Comparison of ENCODE assay signal across 14 cellular contexts in genomic region chr12:13536219-13536910, GRCh38.
DNase-seq lines count a peak whose midpoint lies in the region; ATAC-seq, FAIRE-seq and TF ChIP-seq lines count a peak whose summit lies in the region.
"Had no signal": no experiment of that assay in that cellular context is flagged by ENCODE, and none has a peak within 500 bp of the region (broad histone marks: within the 10 kb centered on the region; RNA-seq: fewer than 3 reads in every experiment).

No MANE protein-coding gene starts in this region.

- H3K4me3 Mint-ChIP-seq in HFFc6: no peak overlapping the region
- no peak overlapping the region for H3K4me3 Mint-ChIP-seq in neural progenitor cell

- H3K27ac ChIP-seq in HepG2 (ENCODE audit: extremely low read length, insufficient read depth, low read length) (no peak overlapping the region), neural progenitor cell (no peak overlapping the region)
- H3K27ac ChIP-seq: cardiac muscle cell had no signal

- TF ChIP-seq POLR2A in HepG2 (IDR thresholded peaks at IDR 0.05; ENCODE audit: insufficient read depth in 1 of 2, low read depth in 2 of 2, low read length in 2 of 2): no peak
- no peak for TF ChIP-seq POLR2A in H54 (IDR thresholded peaks at IDR 0.05; ENCODE audit: low read depth, low read length)

- TF ChIP-seq EP300 in HepG2 (IDR thresholded peaks at IDR 0.05; ENCODE audit: low read depth in 2 of 2, low read length in 2 of 2) (no peak), HepG2 (CRISPR knock-in tag; IDR thresholded peaks at IDR 0.05; ENCODE audit: borderline replicate concordance) (no peak)

- no peaks in the 10 kb centered on the region for H3F3A ChIP-seq in neural progenitor cell (ENCODE audit: low read depth)

- WGBS in HepG2 (ENCODE audit: low lambda C conversion rate): 9% methylated on average over 7 of the region's 7 CpGs

- FAIRE-seq in HepG2 (lab: Jason Lieb, UNC): no peak
- no peak for FAIRE-seq in H54 (lab: Jason Lieb, UNC)

- H2AFZ ChIP-seq in HepG2 (ENCODE audit: low read length): no peak overlapping the region
- no peak overlapping the region for H2AFZ ChIP-seq in neural progenitor cell (replicated peaks)

- in situ Hi-C loops in HepG2 (cut with HindIII; ENCODE audit: extremely low pct_ligation_motif_present, low pct_unique_long_range_greater_than_20kb): loop anchor here (10.0 kb wide), 1 partner anchor 262 kb away; no protein-coding TSS in a partner anchor

- no peaks in the 10 kb centered on the region for H3K9me3 ChIP-seq in HepG2 (ENCODE audit: low read length)
- H3K9me3 ChIP-seq in neural progenitor cell (ENCODE audit: low read depth): no peaks in the 10 kb centered on the region

- peak; percentile 3 for DNase-seq in stimulated activated CD4-positive, alpha-beta T cell treated with anti-CD3 and anti-CD28 coated beads, Interleukin-1b, Interleukin-23, amount 100 ng/mL, for 48 hours
- no peak for DNase-seq in stimulated activated CD4-positive, alpha-beta T cell treated with anti-CD3 and anti-CD28 coated beads, Interleukin-4, amount 100 ng/mL, for 24 hours
- DNase-seq in HFFc6: no peak
- DNase-seq in HepG2 (ENCODE audit: low spot score): no peak
- DNase-seq in neural progenitor cell (ENCODE audit: low spot score): no peak
- DNase-seq in H54 (ENCODE audit: insufficient read length, low spot score): no peak
- DNase-seq: activated CD8-positive, alpha-beta memory T cell treated with anti-CD3 and anti-CD28 coated beads for 24 hours; AML-193; head of caudate nucleus; NCI-H1105; SHP77 had no signal

- H3K27ac Mint-ChIP-seq in HFFc6 (no peak overlapping the region), neural progenitor cell (no peak overlapping the region)

- H3K36me3 Mint-ChIP-seq in HFFc6 (ENCODE audit: low read depth): no peaks in the 10 kb centered on the region
- H3K36me3 Mint-ChIP-seq in neural progenitor cell: no peaks in the 10 kb centered on the region

- no peak for TF ChIP-seq CTCF in HFFc6 (IDR thresholded peaks at IDR 0.05)
- no peak for TF ChIP-seq CTCF in HepG2 (CRISPR knock-in tag; IDR thresholded peaks at IDR 0.05)
- TF ChIP-seq CTCF in neural progenitor cell (IDR thresholded peaks at IDR 0.05): no peak

- BruUV-seq in HepG2 (replicated peaks; lab: Mats Ljungman, UMichigan): no TSS peak

- H3K36me3 ChIP-seq in HepG2 (replicated peaks in 1 of 2; ENCODE audit: control insufficient read depth in 1 of 2, insufficient read depth in 2 of 2, low read length in 2 of 2) (no peaks in the 10 kb centered on the region), neural progenitor cell (no peaks in the 10 kb centered on the region)
- H3K36me3 ChIP-seq: cardiac muscle cell had no signal

- POLR2A ChIA-PET in HepG2 (lab: Yijun Ruan, JAX): no interaction called here

- H4K20me1 ChIP-seq in HepG2 (ENCODE audit: insufficient read depth, low read length): no peaks in the 10 kb centered on the region
- H4K20me1 ChIP-seq in neural progenitor cell (ENCODE audit: low read depth): no peaks in the 10 kb centered on the region

- no peak overlapping the region for H3K4me3 ChIP-seq in HepG2 (replicated peaks in 1 of 3; ENCODE audit: insufficient read depth in 1 of 3, low read depth in 2 of 3, low read length in 3 of 3)
- H3K4me3 ChIP-seq in neural progenitor cell: no peak overlapping the region
- H3K4me3 ChIP-seq: cardiac muscle cell had no signal

- intact Hi-C loops in HepG2 (cut with micrococcal nuclease; ENCODE audit: unreplicated experiment): loop anchor here (10.0 kb wide), 1 partner anchor 128 kb away; no protein-coding TSS in a partner anchor

- H3K27me3 Mint-ChIP-seq in HFFc6 (ENCODE audit: insufficient read depth) (peaks cover 2% of the 10 kb centered on the region), neural progenitor cell (ENCODE audit: insufficient read depth, low read depth) (peaks cover 14% of the 10 kb centered on the region)

- no peak for TF ChIP-seq RAD21 in HepG2 (CRISPR knock-in tag; IDR thresholded peaks at IDR 0.05)

- CTCF ChIA-PET in HepG2 (lab: Yijun Ruan, JAX; ENCODE audit: low intra/inter-chr PET ratio, low total read pairs): no interaction called here

- H3K9me3 Mint-ChIP-seq in HFFc6: peaks cover 4% of the 10 kb centered on the region; the same call in 1 of the 2 replicates
- H3K9me3 Mint-ChIP-seq in neural progenitor cell: no peaks in the 10 kb centered on the region

- no peak overlapping the region for H3K9ac ChIP-seq in HepG2 (ENCODE audit: insufficient read depth, low read depth, low read length)
- no peak overlapping the region for H3K9ac ChIP-seq in neural progenitor cell

- ATAC-seq in HG02610 (IDR thresholded peaks at IDR 0.05; ENCODE audit: unreplicated experiment) (peak; percentile 97), HG03469 (IDR thresholded peaks at IDR 0.05; ENCODE audit: unreplicated experiment) (peak; percentile 96), HepG2 (no peak)

- no peaks in the 10 kb centered on the region for H3K4me1 Mint-ChIP-seq in HFFc6 (ENCODE audit: low read depth)
- H3K4me1 Mint-ChIP-seq in neural progenitor cell: peaks cover 12% of the 10 kb centered on the region

- H3K4me1 ChIP-seq in HepG2 (ENCODE audit: insufficient read depth, low read length): no peaks in the 10 kb centered on the region
- H3K4me1 ChIP-seq in neural progenitor cell: peaks cover 15% of the 10 kb centered on the region

- H3K27me3 ChIP-seq in HepG2 (ENCODE audit: control insufficient read depth in 1 of 2, insufficient read depth in 2 of 2, low read length in 2 of 2) (no peaks in the 10 kb centered on the region), neural progenitor cell (no peaks in the 10 kb centered on the region)
- H3K27me3 ChIP-seq: cardiac muscle cell had no signal

- H3K4me2 ChIP-seq in HepG2 (ENCODE audit: low read depth, low read length) (no peak overlapping the region), neural progenitor cell (no peak overlapping the region)

- no peaks in the 10 kb centered on the region for H3K79me2 ChIP-seq in HepG2 (ENCODE audit: insufficient read depth, low read length)
- H3K79me2 ChIP-seq in neural progenitor cell (ENCODE audit: low read depth): no peaks in the 10 kb centered on the region

TF ChIP-seq in HepG2, 621 proteins besides CTCF, POLR2A, EP300 and RAD21 (continues in another document):
- TF ChIP-seq ZNF691 (CRISPR knock-in tag; IDR thresholded peaks at IDR 0.05; ENCODE audit: borderline replicate concordance, low read depth) (no peak), JUND (CRISPR knock-in tag; IDR thresholded peaks at IDR 0.05) (no peak), THAP11 (CRISPR knock-in tag; IDR thresholded peaks at IDR 0.05) (no peak), ATAD3A (CRISPR knock-in tag; IDR thresholded peaks at IDR 0.05) (no peak), NCOA5 (CRISPR knock-in tag; IDR thresholded peaks at IDR 0.05) (no peak), ZNF451 (CRISPR knock-in tag; IDR thresholded peaks at IDR 0.05) (no peak), NPAS2 (CRISPR knock-in tag; IDR thresholded peaks at IDR 0.05; ENCODE audit: borderline replicate concordance) (no peak), ZNF562 (CRISPR knock-in tag; IDR thresholded peaks at IDR 0.05; ENCODE audit: borderline replicate concordance) (no peak)
- TF ChIP-seq, protein P1, sequence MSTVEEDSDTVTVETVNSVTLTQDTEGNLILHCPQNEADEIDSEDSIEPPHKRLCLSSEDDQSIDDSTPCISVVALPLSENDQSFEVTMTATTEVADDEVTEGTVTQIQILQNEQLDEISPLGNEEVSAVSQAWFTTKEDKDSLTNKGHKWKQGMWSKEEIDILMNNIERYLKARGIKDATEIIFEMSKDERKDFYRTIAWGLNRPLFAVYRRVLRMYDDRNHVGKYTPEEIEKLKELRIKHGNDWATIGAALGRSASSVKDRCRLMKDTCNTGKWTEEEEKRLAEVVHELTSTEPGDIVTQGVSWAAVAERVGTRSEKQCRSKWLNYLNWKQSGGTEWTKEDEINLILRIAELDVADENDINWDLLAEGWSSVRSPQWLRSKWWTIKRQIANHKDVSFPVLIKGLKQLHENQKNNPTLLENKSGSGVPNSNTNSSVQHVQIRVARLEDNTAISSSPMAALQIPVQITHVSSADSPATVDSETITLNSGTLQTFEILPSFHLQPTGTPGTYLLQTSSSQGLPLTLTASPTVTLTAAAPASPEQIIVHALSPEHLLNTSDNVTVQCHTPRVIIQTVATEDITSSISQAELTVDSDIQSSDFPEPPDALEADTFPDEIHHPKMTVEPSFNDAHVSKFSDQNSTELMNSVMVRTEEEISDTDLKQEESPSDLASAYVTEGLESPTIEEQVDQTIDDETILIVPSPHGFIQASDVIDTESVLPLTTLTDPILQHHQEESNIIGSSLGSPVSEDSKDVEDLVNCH (CRISPR knock-in tag; IDR thresholded peaks at IDR 0.05): no peak
- TF ChIP-seq, protein P2, sequence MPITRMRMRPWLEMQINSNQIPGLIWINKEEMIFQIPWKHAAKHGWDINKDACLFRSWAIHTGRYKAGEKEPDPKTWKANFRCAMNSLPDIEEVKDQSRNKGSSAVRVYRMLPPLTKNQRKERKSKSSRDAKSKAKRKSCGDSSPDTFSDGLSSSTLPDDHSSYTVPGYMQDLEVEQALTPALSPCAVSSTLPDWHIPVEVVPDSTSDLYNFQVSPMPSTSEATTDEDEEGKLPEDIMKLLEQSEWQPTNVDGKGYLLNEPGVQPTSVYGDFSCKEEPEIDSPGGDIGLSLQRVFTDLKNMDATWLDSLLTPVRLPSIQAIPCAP (CRISPR knock-in tag; IDR thresholded peaks at IDR 0.05; ENCODE audit: low read depth): no peak
- TF ChIP-seq, protein P3, sequence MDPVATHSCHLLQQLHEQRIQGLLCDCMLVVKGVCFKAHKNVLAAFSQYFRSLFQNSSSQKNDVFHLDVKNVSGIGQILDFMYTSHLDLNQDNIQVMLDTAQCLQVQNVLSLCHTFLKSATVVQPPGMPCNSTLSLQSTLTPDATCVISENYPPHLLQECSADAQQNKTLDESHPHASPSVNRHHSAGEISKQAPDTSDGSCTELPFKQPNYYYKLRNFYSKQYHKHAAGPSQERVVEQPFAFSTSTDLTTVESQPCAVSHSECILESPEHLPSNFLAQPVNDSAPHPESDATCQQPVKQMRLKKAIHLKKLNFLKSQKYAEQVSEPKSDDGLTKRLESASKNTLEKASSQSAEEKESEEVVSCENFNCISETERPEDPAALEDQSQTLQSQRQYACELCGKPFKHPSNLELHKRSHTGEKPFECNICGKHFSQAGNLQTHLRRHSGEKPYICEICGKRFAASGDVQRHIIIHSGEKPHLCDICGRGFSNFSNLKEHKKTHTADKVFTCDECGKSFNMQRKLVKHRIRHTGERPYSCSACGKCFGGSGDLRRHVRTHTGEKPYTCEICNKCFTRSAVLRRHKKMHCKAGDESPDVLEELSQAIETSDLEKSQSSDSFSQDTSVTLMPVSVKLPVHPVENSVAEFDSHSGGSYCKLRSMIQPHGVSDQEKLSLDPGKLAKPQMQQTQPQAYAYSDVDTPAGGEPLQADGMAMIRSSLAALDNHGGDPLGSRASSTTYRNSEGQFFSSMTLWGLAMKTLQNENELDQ (CRISPR knock-in tag; IDR thresholded peaks at IDR 0.05; ENCODE audit: borderline replicate concordance): no peak
